In genomic region chr2:240926516-240927389, GRCh38 we compare ENCODE assay signal across 9 cellular contexts. TPM values are rescaled to one million over a fixed set of nuclear protein-coding genes. Genes with fewer than 3 reads are reported as not detected.
DNase-seq lines count a peak whose midpoint lies in the region; ATAC-seq and TF ChIP-seq lines count a peak whose summit lies in the region.
"Had no signal": no experiment of that assay in that cellular context is flagged by ENCODE, and none has a peak within 500 bp of the region (broad histone marks: within the 10 kb centered on the region; RNA-seq: fewer than 3 reads in every experiment).

No MANE protein-coding gene starts in this region.

- H3K79me1 ChIP-seq in IMR-90 (ENCODE audit: low read depth in 1 of 2, low read length in 2 of 2), result no peaks in the 10 kb centered on the region

- peak overlapping the region; percentile 80; the same call in 1 of the 2 replicates for H3K18ac ChIP-seq in IMR-90 (ENCODE audit: low read depth, low read length)

- no TSS peak for BruUV-seq in IMR-90 (replicated peaks; lab: Mats Ljungman, UMichigan)

- no peak for TF ChIP-seq RAD21 in IMR-90 (IDR thresholded peaks at IDR 0.05; ENCODE audit: low read length)

- in situ Hi-C loops in IMR-90 (cut with MboI; ENCODE audit: low sequenced_read_pairs), result no loop called here

- peak overlapping the region; percentile 90 for H3K4me2 ChIP-seq in IMR-90 (ENCODE audit: low read depth, low read length)

- no peak overlapping the region for H3K56ac ChIP-seq in IMR-90 (ENCODE audit: extremely low read depth, insufficient read depth, low read length)

- DNase-seq in IMR-90, result peak; percentile 56
- DNase-seq in activated T-cell treated with anti-CD3 and anti-CD28 coated beads, Interleukin-2, amount 50 U/mL, for 48 hours, result peak; percentile 10 to 16
- peak; percentile 61 for DNase-seq in islet precursor cell
- DNase-seq in stomach, result peak; percentile 25
- DNase-seq in stimulated activated CD4-positive, alpha-beta T cell treated with anti-CD3 and anti-CD28 coated beads, Interleukin-2, amount 100 ng/mL, for 48 hours, result no peak

- H2BK20ac ChIP-seq in IMR-90 (ENCODE audit: low read depth, low read length), result no peak overlapping the region

- POLR2A ChIA-PET in IMR-90 (lab: Charles Lee; ENCODE audit: unreplicated experiment), result no interaction called here

- H4K91ac ChIP-seq in IMR-90 (ENCODE audit: insufficient read depth, low read depth, low read length), result no peak overlapping the region

- H3K27me3 ChIP-seq in IMR-90 (ENCODE audit: control insufficient read depth, insufficient read depth, low read length) (peaks cover 14% of the 10 kb centered on the region), stomach (peaks cover 0 to 21% (median 0%) of the 10 kb centered on the region in 3 donors)
- H3K27me3 ChIP-seq: SJSA1 had no signal

- peaks cover 5% of the 10 kb centered on the region; the same call in 1 of the 2 replicates for H3K9me1 ChIP-seq in IMR-90 (ENCODE audit: insufficient read depth, low read length)

- H3K4me1 ChIP-seq in IMR-90 (ENCODE audit: control insufficient read depth, insufficient read depth, low read length), result peaks cover 14% of the 10 kb centered on the region
- H3K4me1 ChIP-seq in stomach, result peaks cover 0 to 6% (median 3%) of the 10 kb centered on the region in 4 donors

- H2AFZ ChIP-seq in IMR-90 (replicated peaks; ENCODE audit: low read length, poor library complexity), result peak overlapping the region; percentile 73

- H3K9me3 ChIP-seq in IMR-90 (ENCODE audit: control insufficient read depth, insufficient read depth, low read length), result no peaks in the 10 kb centered on the region
- no peaks in the 10 kb centered on the region for H3K9me3 ChIP-seq in stomach

- WGBS in IMR-90 (ENCODE audit: extremely low coverage in 2 of 2, insufficient read length in 1 of 2), 2 experiments, result 18% methylated on average over 12 of the region's 38 CpGs; no CpG with 5 or more reads in 1 of the 2 experiments
- WGBS in stomach, 5 donors, result 50 to 59% (median 54%) methylated on average over 27 to 38 of the region's 38 CpGs

- H2BK15ac ChIP-seq in IMR-90 (ENCODE audit: low read depth, low read length), result peak overlapping the region; percentile 70; the same call in 1 of the 3 replicates

- dilution Hi-C loops in IMR-90 (cut with HindIII; ENCODE audit: low sequenced_read_pairs, unreplicated experiment), result no loop called here

- peak overlapping the region; percentile 46; the same call in 1 of the 2 replicates for H3K9ac ChIP-seq in IMR-90 (ENCODE audit: low read depth, low read length)

- peak; percentile 82 for ATAC-seq in IMR-90 (ENCODE audit: low read depth)
- ATAC-seq in GM21381 (IDR thresholded peaks at IDR 0.05; ENCODE audit: unreplicated experiment), result no peak
- ATAC-seq in HG02981 (IDR thresholded peaks at IDR 0.05; ENCODE audit: unreplicated experiment), result no peak

- peak overlapping the region; percentile 19; the same call in 1 of the 2 replicates for H3K27ac ChIP-seq in IMR-90 (ENCODE audit: insufficient read depth, low read length)
- peak overlapping the region in 1 of 5 donors; percentile 29 for H3K27ac ChIP-seq in stomach
- H3K27ac ChIP-seq: epithelial cell of prostate, SJSA1 had no signal

- H3K36me3 ChIP-seq in IMR-90 (ENCODE audit: control insufficient read depth, insufficient read depth, low read length), result no peaks in the 10 kb centered on the region
- H3K36me3 ChIP-seq in stomach, result no peaks in the 10 kb centered on the region
- H3K36me3 ChIP-seq: SJSA1 had no signal

- CTCF ChIA-PET in IMR-90 (lab: Yijun Ruan, JAX), result no interaction called here

- no peak overlapping the region for H3K23ac ChIP-seq in IMR-90 (ENCODE audit: low read depth, low read length)

- no peak overlapping the region; the same call in 1 of the 2 replicates for H2BK120ac ChIP-seq in IMR-90 (ENCODE audit: low read depth, low read length)

- H3K14ac ChIP-seq in IMR-90 (replicated peaks; ENCODE audit: low read depth, low read length), result peak overlapping the region; percentile 54; the same call in 1 of the 2 replicates

- no peak for TF ChIP-seq POLR2A in IMR-90 (IDR thresholded peaks at IDR 0.05; ENCODE audit: low read depth, low read length)
- no peak for TF ChIP-seq POLR2A in stomach (IDR thresholded peaks at IDR 0.05)

- peak overlapping the region; percentile 80; the same call in 1 of the 2 replicates for H4K5ac ChIP-seq in IMR-90 (ENCODE audit: low read depth, low read length)

- H4K20me1 ChIP-seq in IMR-90 (ENCODE audit: insufficient read depth, low read length), result no peaks in the 10 kb centered on the region

- no peak for TF ChIP-seq EP300 in stomach (IDR thresholded peaks at IDR 0.05)

- H3K4me3 ChIP-seq in IMR-90 (ENCODE audit: insufficient read depth, low read depth, low read length) (peak overlapping the region; percentile 40; the same call in 1 of the 2 replicates), stomach (peak overlapping the region in 3 of 4 donors; percentile 11 to 18 (median 16))
- H3K4me3 ChIP-seq: SJSA1 had no signal

- H3K4ac ChIP-seq in IMR-90 (ENCODE audit: low read depth, low read length), result no peak overlapping the region

- no peak overlapping the region for H2AK9ac ChIP-seq in IMR-90 (replicated peaks; ENCODE audit: low read depth, low read length, poor library complexity)

- peak overlapping the region; percentile 2 to 47; a peak in 1 of 4 replicates for H4K8ac ChIP-seq in IMR-90 (ENCODE audit: low read depth in 2 of 2, low read length in 2 of 2)

- no peak overlapping the region for H2AK5ac ChIP-seq in IMR-90 (ENCODE audit: low read depth, low read length)

- no peak overlapping the region for H2BK5ac ChIP-seq in IMR-90 (ENCODE audit: low read depth, low read length, poor library complexity, severe bottlenecking)

- TF ChIP-seq CTCF in IMR-90 (conservative IDR thresholded peaks at IDR 0.05; ENCODE audit: low read depth, low read length), result no peak
- TF ChIP-seq CTCF in stomach (IDR thresholded peaks at IDR 0.05), result no peak

- intact Hi-C loops in IMR-90 (cut with micrococcal nuclease) (no loop called here), stomach (cut with DNase I; ENCODE audit: low total_unique reads) (no loop called here)

TF ChIP-seq in IMR-90, 13 proteins besides CTCF, POLR2A, EP300 and RAD21:
- TF ChIP-seq MAZ (IDR thresholded peaks at IDR 0.05; ENCODE audit: borderline replicate concordance, low read depth, low read length), result no peak
- TF ChIP-seq RCOR1 (IDR thresholded peaks at IDR 0.05; ENCODE audit: insufficient replicate concordance, low read length), result no peak
- TF ChIP-seq BHLHE40 (IDR thresholded peaks at IDR 0.05; ENCODE audit: low read depth, low read length), result peak; percentile 4; the same call in 1 of the 2 replicates
- no peak for TF ChIP-seq MAFK (IDR thresholded peaks at IDR 0.05; ENCODE audit: low read depth, low read length)
- TF ChIP-seq FOS (IDR thresholded peaks at IDR 0.05; ENCODE audit: low read depth, low read length), result 0 out of 2 replicates have a peak, but pooled peaks have one; percentile 22

RNA-seq across cellular contexts. Expression of gene CROCC2, which starts 20.6 kb away (rescaled TPM):
- total RNA-seq in IMR-90 (2012; rRNA removed) (not detected in 2 replicates), stomach (1 to 10 TPM in 1 of 5 donors, not detected in 4; 4.9 TPM)
- polyA plus RNA-seq in IMR-90 (2012; rRNA removed) (not detected in 2 replicates), stomach (under 1 TPM in 1 of 3 donors, not detected in 2; 0.03 TPM)
- not detected in 2 replicates for polyA plus RNA-seq in IMR-90 (2012; cell fraction: cytosol; rRNA removed)
- polyA plus RNA-seq in IMR-90 (2012; cell fraction: nucleus; rRNA removed; ENCODE audit: low replicate concordance), result 0.03 and 0.17 TPM in 2 replicates
- total RNA-seq: SJSA1 had no signal

RNA-seq across cellular contexts. Expression of gene MAB21L4, which starts 30.8 kb away (rescaled TPM):
- total RNA-seq in IMR-90 (2012; rRNA removed), result not detected in 2 replicates
- polyA plus RNA-seq in IMR-90 (2012; rRNA removed), result not detected in 2 replicates
- polyA plus RNA-seq in IMR-90 (2012; cell fraction: cytosol; rRNA removed), result not detected in 2 replicates
- polyA plus RNA-seq in IMR-90 (2012; cell fraction: nucleus; rRNA removed; ENCODE audit: low replicate concordance), result 0.02 TPM in 1 of 2 replicates, not detected in the other
- total RNA-seq in stomach, result 1 to 10 TPM in 1 of 5 donors, under 1 TPM in 2, not detected in 2; 0.45 to 4.9 (median 0.55) TPM
- 10 to 100 TPM in 1 of 3 donors, 1 to 10 TPM in 2; 6.0 to 48.9 (median 9.1) TPM for polyA plus RNA-seq in stomach

RNA-seq across cellular contexts. Expression of gene AGXT, which starts 58.1 kb away (rescaled TPM):
- total RNA-seq in IMR-90 (2012; rRNA removed), result not detected in 2 replicates
- polyA plus RNA-seq in IMR-90 (2012; rRNA removed), result not detected in 2 replicates
- not detected in 2 replicates for polyA plus RNA-seq in IMR-90 (2012; cell fraction: cytosol; rRNA removed)
- polyA plus RNA-seq in IMR-90 (2012; cell fraction: nucleus; rRNA removed; ENCODE audit: low replicate concordance), result not detected in 2 replicates
- not detected for total RNA-seq in stomach
- polyA plus RNA-seq in stomach, result not detected

Comparison
In these comparisons a context has a peak if more than half of its experiments do, and no peak if none do; other contexts are left out.
1. DNase-seq: peak in IMR-90 (single experiment), activated T-cell treated with anti-CD3 and anti-CD28 coated beads, Interleukin-2, amount 50 U/mL, for 48 hours (2 of 2), islet precursor cell (single experiment) and stomach (single experiment); none in stimulated activated CD4-positive, alpha-beta T cell treated with anti-CD3 and anti-CD28 coated beads, Interleukin-2, amount 100 ng/mL, for 48 hours (0 of 2).